In genomic region chr1:66455446-66455845, GRCh38 we compare ENCODE assay signal across 26 cellular contexts.
"Had no signal": no experiment of that assay in that cellular context is flagged by ENCODE, and none has a peak within 500 bp of the region (broad histone marks: within the 10 kb centered on the region; RNA-seq: fewer than 3 reads in every experiment).

No MANE protein-coding gene starts in this region.

- H3K4me1 ChIP-seq: neural progenitor cell, parathyroid adenoma, spleen, suprapubic skin, uterus had no signal

- H3K27ac ChIP-seq: neural progenitor cell, ovary, parathyroid adenoma, psoas muscle, skin epidermis, spleen, suprapubic skin, testis, tibial artery, transverse colon, upper lobe of right lung, uterus had no signal

- H3K36me3 ChIP-seq: neural progenitor cell, ovary, spleen, suprapubic skin, tibial artery, transverse colon, upper lobe of right lung, uterus had no signal

- H3K9ac ChIP-seq: neural progenitor cell, parathyroid adenoma had no signal

- H3K9me3 ChIP-seq: ovary, psoas muscle, suprapubic skin, testis, tibial artery, transverse colon, uterus had no signal

- H3K27me3 ChIP-seq: neural progenitor cell, ovary, spleen, suprapubic skin, testis, tibial artery, transverse colon, upper lobe of right lung, uterus had no signal

- H2AFZ ChIP-seq: neural progenitor cell, parathyroid adenoma had no signal

- H3K79me2 ChIP-seq: parathyroid adenoma had no signal

- H3K4me2 ChIP-seq: neural progenitor cell, smooth muscle cell had no signal

- DNase-seq: natural killer cell; occipital lobe; ovary; posterior cingulate gyrus; psoas muscle; right cardiac atrium; spleen; stimulated activated CD4-positive, alpha-beta T cell treated with anti-CD3 and anti-CD28 coated beads, Interleukin-12 subunit alpha, Interleukin-12 subunit beta, amount 100 ng/mL, for 4 hours; stimulated activated CD4-positive, alpha-beta T cell treated with anti-CD3 and anti-CD28 coated beads, Interleukin-1b, Interleukin-23, amount 100 ng/mL, for 48 hours; stimulated activated CD4-positive, alpha-beta T cell treated with anti-CD3 and anti-CD28 coated beads, Interleukin-4, amount 100 ng/mL, for 1 hour; stimulated activated CD4-positive, alpha-beta T cell treated with anti-CD3 and anti-CD28 coated beads, Interleukin-4, amount 100 ng/mL, for 4 hours; stimulated activated CD8-positive, alpha-beta memory T cell treated with anti-CD3 and anti-CD28 coated beads, Interleukin-4, amount 100 ng/mL, for 48 hours; stimulated activated naive CD4-positive, alpha-beta T cell; stimulated activated naive CD8-positive, alpha-beta T cell treated with anti-CD3 and anti-CD28 coated beads, Interleukin-15, amount 100 ng/mL, for 72 hours; stimulated activated naive CD8-positive, alpha-beta T cell treated with anti-CD3 and anti-CD28 coated beads, Interleukin-15, Interleukin-2, amounts not matched to agents 100 U/mL and 50 U/mL, for 24 hours; substantia nigra; testis; tibial artery; transverse colon; upper lobe of right lung; uterus had no signal

- H3K4me3 ChIP-seq: neural progenitor cell, ovary, psoas muscle, skin epidermis, smooth muscle cell, spleen, suprapubic skin, testis, tibial artery, transverse colon, upper lobe of right lung, uterus had no signal
